In genomic region chr21:43361493-43362296, GRCh38 we compare ENCODE assay signal across 8 cellular contexts.
DNase-seq lines count a peak whose midpoint lies in the region; ATAC-seq and FAIRE-seq lines count a peak whose summit lies in the region.

No MANE protein-coding gene starts in this region.

- no peak overlapping the region for H2AK5ac ChIP-seq in trophoblast cell (ENCODE audit: low read length)

- peak overlapping the region; percentile 12 for H2BK120ac ChIP-seq in trophoblast cell (ENCODE audit: insufficient read depth, low read length, poor library complexity)

- no peak overlapping the region for H3K4me2 ChIP-seq in trophoblast cell (ENCODE audit: low read length)

- peak overlapping the region; percentile 93 for H3K27ac ChIP-seq in epithelial cell of prostate
- no peak overlapping the region for H3K27ac ChIP-seq in trophoblast cell (ENCODE audit: low read depth, low read length)

- no peaks in the 10 kb centered on the region for H3K9me3 Mint-ChIP-seq in activated CD4-positive, alpha-beta memory T cell treated with anti-CD3 and anti-CD28 coated beads, Interleukin-2, amount 10 ng/mL, durations not matched to agents 7 days and 5 days

- peaks cover 12 to 17% of the 10 kb centered on the region in 2 experiments for H3K4me1 ChIP-seq in trophoblast cell (ENCODE audit: control insufficient read depth in 1 of 2, insufficient read depth in 2 of 2, low read length in 2 of 2)

- H3K4ac ChIP-seq in trophoblast cell (ENCODE audit: low read depth, low read length) = no peak overlapping the region

- H3K23ac ChIP-seq in trophoblast cell (ENCODE audit: low read length) = no peak overlapping the region

- no peaks in the 10 kb centered on the region for H3K36me3 Mint-ChIP-seq in activated CD4-positive, alpha-beta memory T cell treated with anti-CD3 and anti-CD28 coated beads, Interleukin-2, amount 10 ng/mL, durations not matched to agents 7 days and 5 days (ENCODE audit: low read depth)

- H3K18ac ChIP-seq in trophoblast cell (ENCODE audit: low read length) = no peak overlapping the region

- no peaks in the 10 kb centered on the region for H3K36me3 ChIP-seq in trophoblast cell (ENCODE audit: control insufficient read depth in 1 of 2, insufficient read depth in 2 of 2, low read length in 2 of 2)

- H2BK5ac ChIP-seq in trophoblast cell (ENCODE audit: low read depth, low read length, poor library complexity) = no peak overlapping the region

- H2BK12ac ChIP-seq in trophoblast cell (ENCODE audit: low read length) = no peak overlapping the region

- peak overlapping the region; percentile 15 for H3K14ac ChIP-seq in trophoblast cell (ENCODE audit: low read length)

- H4K91ac ChIP-seq in trophoblast cell (ENCODE audit: low read depth, low read length) = peak overlapping the region; percentile 21

- peak; percentile 56 for DNase-seq in GM18507 (ENCODE audit: extremely low spot score, insufficient read length, low read depth)
- peak; percentile 64 for DNase-seq in activated CD4-positive, alpha-beta memory T cell treated with anti-CD3 and anti-CD28 coated beads, Interleukin-2, amount 10 ng/mL, durations not matched to agents 7 days and 5 days
- peak; percentile 76 for DNase-seq in epithelial cell of prostate (ENCODE audit: low read depth, low spot score)
- DNase-seq in trophoblast cell = no peak
- no peak for DNase-seq in mesenteric fat pad (ENCODE audit: low spot score)
- no peak for DNase-seq in posterior cingulate gyrus
- DNase-seq in frontal cortex (ENCODE audit: low spot score in 2 of 2) = no peak

- H4K12ac ChIP-seq in trophoblast cell (ENCODE audit: low read depth, low read length) = no peak overlapping the region

- CTCF ChIA-PET in activated CD4-positive, alpha-beta memory T cell treated with anti-CD3 and anti-CD28 coated beads, Interleukin-2, amount 10 ng/mL, durations not matched to agents 7 days and 5 days (lab: Charles Lee) = no interaction called here

- FAIRE-seq in GM18507 (lab: Jason Lieb, UNC) (peak; percentile 96), frontal cortex (lab: Jason Lieb, UNC) (no peak)

- no peak overlapping the region for H4K8ac ChIP-seq in trophoblast cell (ENCODE audit: low read depth, low read length)

- no peaks in the 10 kb centered on the region for H3K79me1 ChIP-seq in trophoblast cell (ENCODE audit: low read length)

- peaks cover 2% of the 10 kb centered on the region for H3K9me3 ChIP-seq in trophoblast cell (ENCODE audit: insufficient read depth, low read depth, low read length)

- peak overlapping the region; percentile 66 for H3K4me3 Mint-ChIP-seq in activated CD4-positive, alpha-beta memory T cell treated with anti-CD3 and anti-CD28 coated beads, Interleukin-2, amount 10 ng/mL, durations not matched to agents 7 days and 5 days

- peak; percentile 66 for ATAC-seq in HG03432 (IDR thresholded peaks at IDR 0.05; ENCODE audit: unreplicated experiment)

- H3K79me2 ChIP-seq in trophoblast cell (ENCODE audit: control insufficient read depth, insufficient read depth, low read length, poor library complexity) = no peaks in the 10 kb centered on the region

- H3K4me3 ChIP-seq in trophoblast cell (ENCODE audit: low read depth, low read length) = no peak overlapping the region

- no peak overlapping the region for H2AFZ ChIP-seq in trophoblast cell (ENCODE audit: insufficient read depth, low read length, poor library complexity)

- peaks cover 34% of the 10 kb centered on the region for H3K4me1 Mint-ChIP-seq in activated CD4-positive, alpha-beta memory T cell treated with anti-CD3 and anti-CD28 coated beads, Interleukin-2, amount 10 ng/mL, durations not matched to agents 7 days and 5 days

- peak overlapping the region; percentile 88 for H3K27ac Mint-ChIP-seq in activated CD4-positive, alpha-beta memory T cell treated with anti-CD3 and anti-CD28 coated beads, Interleukin-2, amount 10 ng/mL, durations not matched to agents 7 days and 5 days

- WGBS in trophoblast cell (ENCODE audit: extremely low coverage, insufficient coverage, insufficient read length) = no CpG with 5 or more reads among the region's 35 CpGs

- no peak overlapping the region for H3K9ac ChIP-seq in trophoblast cell (ENCODE audit: low read length)

- H3K27me3 Mint-ChIP-seq in activated CD4-positive, alpha-beta memory T cell treated with anti-CD3 and anti-CD28 coated beads, Interleukin-2, amount 10 ng/mL, durations not matched to agents 7 days and 5 days = peaks cover 16% of the 10 kb centered on the region

- intact Hi-C loops in posterior cingulate gyrus (cut with DNase I) = no loop called here

- POLR2A ChIA-PET in activated CD4-positive, alpha-beta memory T cell treated with anti-CD3 and anti-CD28 coated beads, Interleukin-2, amount 10 ng/mL, durations not matched to agents 7 days and 5 days (lab: Charles Lee) = interaction anchor here (1.9 kb wide), 1 partner anchor 8 kb away, joined by 10 read pairs; no protein-coding TSS in a partner anchor

- H3K27me3 ChIP-seq in trophoblast cell (ENCODE audit: insufficient read depth, low read length) = no peaks in the 10 kb centered on the region

Comparison
In these comparisons a context has a peak if more than half of its experiments do, and no peak if none do; other contexts are left out.
1. DNase-seq: peak in GM18507 (single experiment), activated CD4-positive, alpha-beta memory T cell treated with anti-CD3 and anti-CD28 coated beads, Interleukin-2, amount 10 ng/mL, durations not matched to agents 7 days and 5 days (single experiment) and epithelial cell of prostate (single experiment); none in trophoblast cell (0 of 2), mesenteric fat pad (single experiment), posterior cingulate gyrus (0 of 10) and frontal cortex (0 of 2).